In genomic region chr12:123398918-123399617, GRCh38 we compare ENCODE assay signal across 12 cellular contexts. TPM values are rescaled to one million over a fixed set of nuclear protein-coding genes. Genes with fewer than 3 reads are reported as not detected.
DNase-seq lines count a peak whose midpoint lies in the region; ATAC-seq, FAIRE-seq and TF ChIP-seq lines count a peak whose summit lies in the region.
"Had no signal": no experiment of that assay in that cellular context is flagged by ENCODE, and none has a peak within 500 bp of the region (broad histone marks: within the 10 kb centered on the region; RNA-seq: fewer than 3 reads in every experiment).

No MANE protein-coding gene starts in this region.

- POLR2A ChIA-PET in HEK293 (lab: Yijun Ruan, JAX) = no interaction called here
- POLR2A ChIA-PET in CD4-positive, alpha-beta memory T cell (lab: Charles Lee; ENCODE audit: partially characterized antibody) = no interaction called here
- POLR2A ChIA-PET in naive thymus-derived CD8-positive, alpha-beta T cell (lab: Charles Lee) = no interaction called here

- H3K4me3 ChIP-seq in HEK293 (ENCODE audit: low read depth, low read length) = no peak overlapping the region
- H3K4me3 ChIP-seq in left lung = no peak overlapping the region
- H3K4me3 ChIP-seq in suprapubic skin = no peak overlapping the region
- H3K4me3 ChIP-seq in CD4-positive, alpha-beta memory T cell (ENCODE audit: low read length in 2 of 2) = no peak overlapping the region
- H3K4me3 ChIP-seq: SJSA1 had no signal

- TF ChIP-seq POLR2A in suprapubic skin (IDR thresholded peaks at IDR 0.05) = no peak
- no peak for TF ChIP-seq POLR2A in H54 (IDR thresholded peaks at IDR 0.05; ENCODE audit: low read depth, low read length)

- TF ChIP-seq CTCF in HEK293 (tag by site-specific recombination; IDR thresholded peaks at IDR 0.05) = no peak
- no peak for TF ChIP-seq CTCF in left lung (IDR thresholded peaks at IDR 0.05)
- no peak for TF ChIP-seq CTCF in suprapubic skin (IDR thresholded peaks at IDR 0.05)

- intact Hi-C loops in left lung (cut with DNase I) = no loop called here
- intact Hi-C loops in CD4-positive, alpha-beta memory T cell (cut with micrococcal nuclease) = no loop called here

- TF ChIP-seq EP300 in suprapubic skin (IDR thresholded peaks at IDR 0.05) = no peak

- FAIRE-seq in H54 (lab: Jason Lieb, UNC) = no peak

- DNase-seq in cerebellar cortex (ENCODE audit: low spot score) (peak; percentile 49), left lung (no peak), suprapubic skin (ENCODE audit: low spot score in 2 of 2) (no peak), H54 (ENCODE audit: insufficient read length, low spot score) (no peak)
- DNase-seq in CD4-positive, alpha-beta memory T cell = no peak
- no peak for DNase-seq in naive thymus-derived CD8-positive, alpha-beta T cell
- DNase-seq: activated CD4-positive, CD25-positive, alpha-beta regulatory T cell; NCI-H69; stimulated activated naive CD8-positive, alpha-beta T cell treated with anti-CD3 and anti-CD28 coated beads, Interleukin-15, Interleukin-2, amounts not matched to agents 100 U/mL and 50 U/mL, for 24 hours had no signal

- peaks cover 3 to 20% (median 5%) of the 10 kb centered on the region in 4 donors for H3K4me1 Mint-ChIP-seq in CD4-positive, alpha-beta memory T cell
- H3K4me1 Mint-ChIP-seq in naive thymus-derived CD8-positive, alpha-beta T cell = peaks cover 0 to 13% (median 9%) of the 10 kb centered on the region in 4 donors

- H3K4me1 ChIP-seq in HEK293 (ENCODE audit: control insufficient read depth, insufficient read depth, low read length) (no peaks in the 10 kb centered on the region), left lung (peaks cover 15 to 19% of the 10 kb centered on the region in 2 donors), suprapubic skin (peaks cover 43% of the 10 kb centered on the region)
- no peaks in the 10 kb centered on the region for H3K4me1 ChIP-seq in CD4-positive, alpha-beta memory T cell (ENCODE audit: insufficient read depth, low read length)
- H3K4me1 ChIP-seq: SJSA1 had no signal

- peak overlapping the region in 2 of 7 donors; percentile 30 to 60 for H3K27ac Mint-ChIP-seq in CD4-positive, alpha-beta memory T cell
- H3K27ac Mint-ChIP-seq in naive thymus-derived CD8-positive, alpha-beta T cell = peak overlapping the region in 1 of 10 donors; percentile 17

- no peak overlapping the region for H3K27ac ChIP-seq in HEK293 (ENCODE audit: extremely low read depth, low read depth, low read length)
- peak overlapping the region; percentile 39 to 61 for H3K27ac ChIP-seq in left lung
- peak overlapping the region; percentile 62 for H3K27ac ChIP-seq in suprapubic skin
- H3K27ac ChIP-seq in CD4-positive, alpha-beta memory T cell (ENCODE audit: low read depth, low read length) = no peak overlapping the region
- H3K27ac ChIP-seq: SJSA1 had no signal

- H3K9me3 ChIP-seq in HEK293 (ENCODE audit: control insufficient read depth, insufficient read depth, low read depth, low read length) (no peaks in the 10 kb centered on the region), left lung (no peaks in the 10 kb centered on the region), suprapubic skin (no peaks in the 10 kb centered on the region)
- no peaks in the 10 kb centered on the region for H3K9me3 ChIP-seq in CD4-positive, alpha-beta memory T cell (ENCODE audit: control insufficient read depth in 1 of 2, low read length in 2 of 2)
- H3K9me3 ChIP-seq: SJSA1 had no signal

- H3K9me3 Mint-ChIP-seq in CD4-positive, alpha-beta memory T cell = peaks cover 0 to 2% (median 0%) of the 10 kb centered on the region in 8 donors
- H3K9me3 Mint-ChIP-seq in naive thymus-derived CD8-positive, alpha-beta T cell = no peaks in the 10 kb centered on the region

- no peaks in the 10 kb centered on the region for H3K27me3 Mint-ChIP-seq in CD4-positive, alpha-beta memory T cell
- H3K27me3 Mint-ChIP-seq in naive thymus-derived CD8-positive, alpha-beta T cell = no peaks in the 10 kb centered on the region

- CTCF ChIA-PET in HEK293 (lab: Yijun Ruan, JAX) = no interaction called here
- CTCF ChIA-PET in CD4-positive, alpha-beta memory T cell (lab: Charles Lee; ENCODE audit: partially characterized antibody) = no interaction called here

- H3K27me3 ChIP-seq in left lung = no peaks in the 10 kb centered on the region
- no peaks in the 10 kb centered on the region for H3K27me3 ChIP-seq in suprapubic skin
- no peaks in the 10 kb centered on the region for H3K27me3 ChIP-seq in CD4-positive, alpha-beta memory T cell (ENCODE audit: insufficient read depth, low read length)
- H3K27me3 ChIP-seq: SJSA1 had no signal

- H3K4me3 Mint-ChIP-seq in CD4-positive, alpha-beta memory T cell = no peak overlapping the region
- no peak overlapping the region for H3K4me3 Mint-ChIP-seq in naive thymus-derived CD8-positive, alpha-beta T cell

- ATAC-seq in left lung = peak; percentile 16
- ATAC-seq in HG03432 (IDR thresholded peaks at IDR 0.05; ENCODE audit: unreplicated experiment) = no peak
- no peak for ATAC-seq in naive thymus-derived CD8-positive, alpha-beta T cell
- ATAC-seq: stimulated activated naive CD8-positive, alpha-beta T cell treated with anti-CD3 and anti-CD28 coated beads, Interleukin-15, Interleukin-2, amounts not matched to agents 100 U/mL and 50 U/mL, for 24 hours had no signal

- 76% methylated on average over 13 of the region's 14 CpGs for WGBS in suprapubic skin

- peaks cover 62 to 86% of the 10 kb centered on the region in 2 experiments for H3K36me3 ChIP-seq in HEK293 (ENCODE audit: control insufficient read depth in 2 of 2, insufficient read depth in 1 of 2, low read length in 2 of 2)
- peaks cover 0 to 86% of the 10 kb centered on the region in 2 donors for H3K36me3 ChIP-seq in left lung
- H3K36me3 ChIP-seq in suprapubic skin = peaks cover 81% of the 10 kb centered on the region
- H3K36me3 ChIP-seq in CD4-positive, alpha-beta memory T cell (ENCODE audit: insufficient read depth, low read length) = peaks cover 50% of the 10 kb centered on the region

- peaks cover 19 to 59% of the 10 kb centered on the region in 2 donors for H3K36me3 Mint-ChIP-seq in CD4-positive, alpha-beta memory T cell
- H3K36me3 Mint-ChIP-seq in naive thymus-derived CD8-positive, alpha-beta T cell = peaks cover 0 to 61% (median 13%) of the 10 kb centered on the region in 3 donors

TF ChIP-seq in HEK293, 187 proteins besides CTCF, POLR2A, EP300 and RAD21:
- TF ChIP-seq ZNF423 (tag by site-specific recombination; IDR thresholded peaks at IDR 0.05) (no peak), ZFP3 (tag by site-specific recombination; IDR thresholded peaks at IDR 0.05; ENCODE audit: low read depth) (0 out of 2 replicates have a peak, but pooled peaks have one; percentile 48), ZNF548 (tag by site-specific recombination; IDR thresholded peaks at IDR 0.05) (no peak), ZSCAN16 (tag by site-specific recombination; IDR thresholded peaks at IDR 0.05) (no peak)
TF ChIP-seq in HEK293: peak in this region for 1.

RNA-seq across cellular contexts. Expression of gene KMT5A, which starts 15.1 kb away (rescaled TPM):
- total RNA-seq in left lung (10 to 100 TPM; 39.7 to 42.4 TPM), suprapubic skin (10 to 100 TPM; 52.2 to 70.1 (median 60.8) TPM)
- total RNA-seq in CD4-positive, alpha-beta memory T cell = 10 to 100 TPM; 31.5 to 35.9 TPM
- 1 to 10 TPM; 1.0 to 4.3 TPM for polyA plus RNA-seq in CD4-positive, alpha-beta memory T cell
- 10 to 100 TPM; 23.7 to 26.5 TPM for total RNA-seq in naive thymus-derived CD8-positive, alpha-beta T cell
- 1 to 10 TPM; 1.0 to 3.3 (median 1.7) TPM for polyA plus RNA-seq in naive thymus-derived CD8-positive, alpha-beta T cell

RNA-seq across cellular contexts. Expression of gene SBNO1, which starts 34.4 kb away (rescaled TPM):
- total RNA-seq in left lung = 10 to 100 TPM; 26.5 to 32.1 TPM
- total RNA-seq in suprapubic skin = 10 to 100 TPM; 18.2 to 26.6 (median 25.8) TPM
- 10 to 100 TPM; 54.1 to 56.3 TPM for total RNA-seq in CD4-positive, alpha-beta memory T cell
- 10 to 100 TPM; 26.3 to 39.9 TPM for polyA plus RNA-seq in CD4-positive, alpha-beta memory T cell
- 10 to 100 TPM; 48.0 to 52.1 TPM for total RNA-seq in naive thymus-derived CD8-positive, alpha-beta T cell
- 10 to 100 TPM; 29.8 to 36.1 (median 36.0) TPM for polyA plus RNA-seq in naive thymus-derived CD8-positive, alpha-beta T cell

RNA-seq across cellular contexts. Expression of gene RILPL2, which starts 37.4 kb away (rescaled TPM):
- total RNA-seq in left lung (10 to 100 TPM in 1 of 2 donors, 1 to 10 TPM in 1; 8.9 to 14.0 TPM), suprapubic skin (1 to 10 TPM; 3.2 to 6.1 (median 4.3) TPM)
- total RNA-seq in CD4-positive, alpha-beta memory T cell = 10 to 100 TPM; 11.6 to 11.9 TPM
- 10 to 100 TPM; 13.3 to 13.7 TPM for polyA plus RNA-seq in CD4-positive, alpha-beta memory T cell
- total RNA-seq in naive thymus-derived CD8-positive, alpha-beta T cell = 1 to 10 TPM; 3.3 TPM
- polyA plus RNA-seq in naive thymus-derived CD8-positive, alpha-beta T cell = 1 to 10 TPM; 3.2 to 4.4 (median 3.9) TPM

RNA-seq across cellular contexts. Expression of gene SNRNP35, which starts 58.9 kb away (rescaled TPM):
- total RNA-seq in left lung = 10 to 100 TPM; 22.6 to 24.5 TPM
- total RNA-seq in suprapubic skin = 10 to 100 TPM; 16.2 to 33.8 (median 20.3) TPM
- total RNA-seq in CD4-positive, alpha-beta memory T cell = 10 to 100 TPM; 44.0 to 49.5 TPM
- polyA plus RNA-seq in CD4-positive, alpha-beta memory T cell = 10 to 100 TPM; 39.0 to 40.4 TPM
- 10 to 100 TPM; 46.6 to 48.8 TPM for total RNA-seq in naive thymus-derived CD8-positive, alpha-beta T cell
- 10 to 100 TPM; 16.8 to 27.0 (median 20.4) TPM for polyA plus RNA-seq in naive thymus-derived CD8-positive, alpha-beta T cell

Comparison
In these comparisons a context has a peak if more than half of its experiments do, and no peak if none do; other contexts are left out.
1. H3K27ac ChIP-seq: peak in left lung (2 of 2) and suprapubic skin (single experiment); none in HEK293 (single experiment) and CD4-positive, alpha-beta memory T cell (single experiment).